1 cellular context compared by ENCODE assay signal in genomic region chr5:76542887-76543690, GRCh38.
TF ChIP-seq lines count a peak whose summit lies in the region.

No MANE protein-coding gene starts in this region.

TF ChIP-seq in K562, 482 proteins besides CTCF, POLR2A, EP300 and RAD21 (continued from another document and continues in another):
- TF ChIP-seq TRIM24 (IDR thresholded peaks at IDR 0.05) (0 out of 4 replicates have a peak, but pooled peaks of 1 of the 2 experiments have one; percentile 17), ETV5 (CRISPR knock-in tag; IDR thresholded peaks at IDR 0.05; ENCODE audit: low read depth) (peak; percentile 59; the same call in 1 of the 2 replicates), ZNF79 (CRISPR knock-in tag; IDR thresholded peaks at IDR 0.05; ENCODE audit: low read depth) (peak; percentile 29; the same call in 1 of the 2 replicates), FOXA3 (CRISPR knock-in tag; conservative IDR thresholded peaks at IDR 0.05 in 1 of 2, IDR thresholded peaks at IDR 0.05 in 1 of 2) (no peak), ZFPM2 (CRISPR knock-in tag; IDR thresholded peaks at IDR 0.05) (no peak), SETDB1 (IDR thresholded peaks at IDR 0.05; ENCODE audit: low read length) (no peak), KLF16 (IDR thresholded peaks at IDR 0.05) (no peak; the same call in 1 of the 2 replicates), RFX7 (CRISPR knock-in tag; IDR thresholded peaks at IDR 0.05) (no peak), RNF2 (IDR thresholded peaks at IDR 0.05) (peak; percentile 74; the same call in 1 of the 2 replicates), ZNF253 (CRISPR knock-in tag; conservative IDR thresholded peaks at IDR 0.05) (no peak), NFIC (IDR thresholded peaks at IDR 0.05) (0 out of 2 replicates have a peak, but pooled peaks have one; percentile 5), TARDBP (IDR thresholded peaks at IDR 0.05) (no peak), ZFP1 (CRISPR knock-in tag; IDR thresholded peaks at IDR 0.05) (no peak), MTA2 (IDR thresholded peaks at IDR 0.05; ENCODE audit: low read depth) (0 out of 2 replicates have a peak, but pooled peaks have one; percentile 37), TAL1 (IDR thresholded peaks at IDR 0.05) (peak; percentile 73), ZNF143 (CRISPR knock-in tag; IDR thresholded peaks at IDR 0.05) (no peak), GATAD2B (IDR thresholded peaks at IDR 0.05; ENCODE audit: borderline replicate concordance) (peak; percentile 57; the same call in 1 of the 2 replicates), ESRRA (IDR thresholded peaks at IDR 0.05; ENCODE audit: borderline replicate concordance, low read depth) (0 out of 2 replicates have a peak, but pooled peaks have one; percentile 42), JUND (IDR thresholded peaks at IDR 0.05; ENCODE audit: borderline replicate concordance, low read depth, low read length) (peak; percentile 37; the same call in 1 of the 2 replicates), JUND (tag; IDR thresholded peaks at IDR 0.05; ENCODE audit: borderline replicate concordance, low read depth, low read length) (peak; percentile 10; the same call in 2 of the 3 replicates), TEAD1 (CRISPR knock-in tag; IDR thresholded peaks at IDR 0.05) (peak in 1 of 2 experiments; percentile 50; a peak in 1 of 4 replicates), ZNF175 (CRISPR knock-in tag; IDR thresholded peaks at IDR 0.05; ENCODE audit: low read depth) (peak; percentile 58; the same call in 1 of the 2 replicates), ATF7 (IDR thresholded peaks at IDR 0.05) (peak; percentile 46; the same call in 1 of the 2 replicates), SMARCE1 (IDR thresholded peaks at IDR 0.05) (peak; percentile 41; the same call in 1 of the 2 replicates), ETS2 (tag; IDR thresholded peaks at IDR 0.05; ENCODE audit: borderline replicate concordance, poor library complexity, severe bottlenecking) (no peak), MECOM (CRISPR knock-in tag; IDR thresholded peaks at IDR 0.05) (no peak), PHB (CRISPR knock-in tag; IDR thresholded peaks at IDR 0.05) (no peak), KHSRP (IDR thresholded peaks at IDR 0.05) (no peak), ZKSCAN1 (IDR thresholded peaks at IDR 0.05; ENCODE audit: low read depth, low read length) (no peak), TGIF2 (CRISPR knock-in tag; IDR thresholded peaks at IDR 0.05) (no peak), FOXJ2 (tag; IDR thresholded peaks at IDR 0.05) (0 out of 2 replicates have a peak, but pooled peaks have one; percentile 10), ZNF212 (CRISPR knock-in tag; IDR thresholded peaks at IDR 0.05) (no peak), MEIS2 (IDR thresholded peaks at IDR 0.05; ENCODE audit: partially characterized antibody) (peak; percentile 93), CEBPB (tag; IDR thresholded peaks at IDR 0.05) (peak; percentile 94), ZNF263 (CRISPR knock-in tag; IDR thresholded peaks at IDR 0.05; ENCODE audit: borderline replicate concordance) (no peak), CREB1 (IDR thresholded peaks at IDR 0.05) (peak; percentile 20; the same call in 1 of the 2 replicates), CREB1 (CRISPR knock-in tag; IDR thresholded peaks at IDR 0.05) (no peak), CBFA2T2 (conservative IDR thresholded peaks at IDR 0.05) (peak; percentile 66), CBX1 (IDR thresholded peaks at IDR 0.05; ENCODE audit: low read depth) (no peak), TBP (optimal IDR thresholded peaks at IDR 0.05; ENCODE audit: low read depth, low read length) (no peak), SRSF1 (IDR thresholded peaks at IDR 0.05; ENCODE audit: low read depth, low read length) (no peak), NCOA2 (IDR thresholded peaks at IDR 0.05; ENCODE audit: partially characterized antibody in 2 of 2) (peak in 1 of 2 experiments; percentile 38), ZBTB11 (CRISPR knock-in tag; IDR thresholded peaks at IDR 0.05) (0 out of 6 replicates have a peak, but pooled peaks of 1 of the 3 experiments have one; percentile 38), CXXC5 (CRISPR knock-in tag; IDR thresholded peaks at IDR 0.05) (peak; percentile 62; the same call in 1 of the 2 replicates), ZNF584 (CRISPR knock-in tag; IDR thresholded peaks at IDR 0.05; ENCODE audit: low read depth) (0 out of 2 replicates have a peak, but pooled peaks have one; percentile 23), TEAD4 (IDR thresholded peaks at IDR 0.05; ENCODE audit: low read length) (peak; percentile 86), TEAD4 (CRISPR knock-in tag; IDR thresholded peaks at IDR 0.05; ENCODE audit: borderline replicate concordance) (no peak), KDM1A (IDR thresholded peaks at IDR 0.05) (peak in 1 of 2 experiments; percentile 40; a peak in 1 of 4 replicates), NR4A1 (CRISPR knock-in tag; IDR thresholded peaks at IDR 0.05) (no peak), NR4A1 (tag; IDR thresholded peaks at IDR 0.05) (no peak), HNRNPLL (IDR thresholded peaks at IDR 0.05; ENCODE audit: low read depth, low read length, poor library complexity, severe bottlenecking) (no peak), SLC30A9 (CRISPR knock-in tag; IDR thresholded peaks at IDR 0.05) (no peak), ZNF134 (CRISPR knock-in tag; conservative IDR thresholded peaks at IDR 0.05) (0 out of 2 replicates have a peak, but pooled peaks have one; percentile 23), KLF6 (CRISPR knock-in tag; IDR thresholded peaks at IDR 0.05; ENCODE audit: borderline replicate concordance) (no peak), DDX20 (tag; IDR thresholded peaks at IDR 0.05; ENCODE audit: low read depth) (no peak), HOXB6 (CRISPR knock-in tag; IDR thresholded peaks at IDR 0.05; ENCODE audit: borderline replicate concordance) (no peak), NFRKB (IDR thresholded peaks at IDR 0.05; ENCODE audit: low read depth) (no peak), HEY1 (CRISPR knock-in tag; IDR thresholded peaks at IDR 0.05; ENCODE audit: borderline replicate concordance) (no peak), LARP7 (IDR thresholded peaks at IDR 0.05) (no peak), NEUROD1 (IDR thresholded peaks at IDR 0.05; ENCODE audit: borderline replicate concordance, low read depth, low read length, partially characterized antibody) (peak; percentile 33), TBL1XR1 (IDR thresholded peaks at IDR 0.05; ENCODE audit: low read length in 2 of 2) (no peak), CBFB (CRISPR knock-in tag; IDR thresholded peaks at IDR 0.05) (peak; percentile 45; the same call in 1 of the 2 replicates), CREM (IDR thresholded peaks at IDR 0.05; ENCODE audit: low read depth) (peak; percentile 78), DPF2 (IDR thresholded peaks at IDR 0.05) (peak; percentile 81), PHB2 (IDR thresholded peaks at IDR 0.05; ENCODE audit: low read depth) (no peak), ZBTB26 (CRISPR knock-in tag; IDR thresholded peaks at IDR 0.05) (no peak), SMARCA4 (IDR thresholded peaks at IDR 0.05) (peak; percentile 75), PHF21A (IDR thresholded peaks at IDR 0.05; ENCODE audit: borderline replicate concordance, low read depth) (no peak), SMARCC2 (IDR thresholded peaks at IDR 0.05; ENCODE audit: low read depth) (peak; percentile 47; the same call in 1 of the 2 replicates), NFE2 (IDR thresholded peaks at IDR 0.05; ENCODE audit: low read depth) (0 out of 2 replicates have a peak, but pooled peaks have one; percentile 34), ETV1 (tag; conservative IDR thresholded peaks at IDR 0.05; ENCODE audit: low read depth) (peak; percentile 59; the same call in 1 of the 2 replicates), TCF3 (CRISPR knock-in tag; IDR thresholded peaks at IDR 0.05) (peak; percentile 74), HNRNPL (IDR thresholded peaks at IDR 0.05; ENCODE audit: low read depth, low read length) (no peak), RBM39 (optimal IDR thresholded peaks at IDR 0.05; ENCODE audit: low read depth, low read length) (no peak), TOE1 (IDR thresholded peaks at IDR 0.05; ENCODE audit: borderline replicate concordance) (no peak), TOE1 (CRISPR knock-in tag; IDR thresholded peaks at IDR 0.05; ENCODE audit: borderline replicate concordance, low read depth) (no peak)
- TF ChIP-seq, protein P1, sequence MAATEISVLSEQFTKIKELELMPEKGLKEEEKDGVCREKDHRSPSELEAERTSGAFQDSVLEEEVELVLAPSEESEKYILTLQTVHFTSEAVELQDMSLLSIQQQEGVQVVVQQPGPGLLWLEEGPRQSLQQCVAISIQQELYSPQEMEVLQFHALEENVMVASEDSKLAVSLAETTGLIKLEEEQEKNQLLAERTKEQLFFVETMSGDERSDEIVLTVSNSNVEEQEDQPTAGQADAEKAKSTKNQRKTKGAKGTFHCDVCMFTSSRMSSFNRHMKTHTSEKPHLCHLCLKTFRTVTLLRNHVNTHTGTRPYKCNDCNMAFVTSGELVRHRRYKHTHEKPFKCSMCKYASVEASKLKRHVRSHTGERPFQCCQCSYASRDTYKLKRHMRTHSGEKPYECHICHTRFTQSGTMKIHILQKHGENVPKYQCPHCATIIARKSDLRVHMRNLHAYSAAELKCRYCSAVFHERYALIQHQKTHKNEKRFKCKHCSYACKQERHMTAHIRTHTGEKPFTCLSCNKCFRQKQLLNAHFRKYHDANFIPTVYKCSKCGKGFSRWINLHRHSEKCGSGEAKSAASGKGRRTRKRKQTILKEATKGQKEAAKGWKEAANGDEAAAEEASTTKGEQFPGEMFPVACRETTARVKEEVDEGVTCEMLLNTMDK (IDR thresholded peaks at IDR 0.05; ENCODE audit: borderline replicate concordance, insufficient read depth, low read depth, low read length, poor library complexity, severe bottlenecking): no peak
- TF ChIP-seq, protein P2, sequence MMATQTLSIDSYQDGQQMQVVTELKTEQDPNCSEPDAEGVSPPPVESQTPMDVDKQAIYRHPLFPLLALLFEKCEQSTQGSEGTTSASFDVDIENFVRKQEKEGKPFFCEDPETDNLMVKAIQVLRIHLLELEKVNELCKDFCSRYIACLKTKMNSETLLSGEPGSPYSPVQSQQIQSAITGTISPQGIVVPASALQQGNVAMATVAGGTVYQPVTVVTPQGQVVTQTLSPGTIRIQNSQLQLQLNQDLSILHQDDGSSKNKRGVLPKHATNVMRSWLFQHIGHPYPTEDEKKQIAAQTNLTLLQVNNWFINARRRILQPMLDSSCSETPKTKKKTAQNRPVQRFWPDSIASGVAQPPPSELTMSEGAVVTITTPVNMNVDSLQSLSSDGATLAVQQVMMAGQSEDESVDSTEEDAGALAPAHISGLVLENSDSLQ (IDR thresholded peaks at IDR 0.05): peak; percentile 84
- TF ChIP-seq, protein P3, sequence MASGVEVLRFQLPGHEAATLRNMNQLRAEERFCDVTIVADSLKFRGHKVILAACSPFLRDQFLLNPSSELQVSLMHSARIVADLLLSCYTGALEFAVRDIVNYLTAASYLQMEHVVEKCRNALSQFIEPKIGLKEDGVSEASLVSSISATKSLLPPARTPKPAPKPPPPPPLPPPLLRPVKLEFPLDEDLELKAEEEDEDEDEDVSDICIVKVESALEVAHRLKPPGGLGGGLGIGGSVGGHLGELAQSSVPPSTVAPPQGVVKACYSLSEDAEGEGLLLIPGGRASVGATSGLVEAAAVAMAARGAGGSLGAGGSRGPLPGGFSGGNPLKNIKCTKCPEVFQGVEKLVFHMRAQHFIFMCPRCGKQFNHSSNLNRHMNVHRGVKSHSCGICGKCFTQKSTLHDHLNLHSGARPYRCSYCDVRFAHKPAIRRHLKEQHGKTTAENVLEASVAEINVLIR (CRISPR knock-in tag; IDR thresholded peaks at IDR 0.05): peak; percentile 39; the same call in 1 of the 2 replicates
- TF ChIP-seq, protein P4, sequence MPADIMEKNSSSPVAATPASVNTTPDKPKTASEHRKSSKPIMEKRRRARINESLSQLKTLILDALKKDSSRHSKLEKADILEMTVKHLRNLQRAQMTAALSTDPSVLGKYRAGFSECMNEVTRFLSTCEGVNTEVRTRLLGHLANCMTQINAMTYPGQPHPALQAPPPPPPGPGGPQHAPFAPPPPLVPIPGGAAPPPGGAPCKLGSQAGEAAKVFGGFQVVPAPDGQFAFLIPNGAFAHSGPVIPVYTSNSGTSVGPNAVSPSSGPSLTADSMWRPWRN (IDR thresholded peaks at IDR 0.05; ENCODE audit: low read depth): no peak
- TF ChIP-seq, protein P5, sequence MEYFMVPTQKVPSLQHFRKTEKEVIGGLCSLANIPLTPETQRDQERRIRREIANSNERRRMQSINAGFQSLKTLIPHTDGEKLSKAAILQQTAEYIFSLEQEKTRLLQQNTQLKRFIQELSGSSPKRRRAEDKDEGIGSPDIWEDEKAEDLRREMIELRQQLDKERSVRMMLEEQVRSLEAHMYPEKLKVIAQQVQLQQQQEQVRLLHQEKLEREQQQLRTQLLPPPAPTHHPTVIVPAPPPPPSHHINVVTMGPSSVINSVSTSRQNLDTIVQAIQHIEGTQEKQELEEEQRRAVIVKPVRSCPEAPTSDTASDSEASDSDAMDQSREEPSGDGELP (CRISPR knock-in tag; IDR thresholded peaks at IDR 0.05; ENCODE audit: borderline replicate concordance): no peak
